14 cellular contexts compared by ENCODE assay signal in the genomic region with DNA sequence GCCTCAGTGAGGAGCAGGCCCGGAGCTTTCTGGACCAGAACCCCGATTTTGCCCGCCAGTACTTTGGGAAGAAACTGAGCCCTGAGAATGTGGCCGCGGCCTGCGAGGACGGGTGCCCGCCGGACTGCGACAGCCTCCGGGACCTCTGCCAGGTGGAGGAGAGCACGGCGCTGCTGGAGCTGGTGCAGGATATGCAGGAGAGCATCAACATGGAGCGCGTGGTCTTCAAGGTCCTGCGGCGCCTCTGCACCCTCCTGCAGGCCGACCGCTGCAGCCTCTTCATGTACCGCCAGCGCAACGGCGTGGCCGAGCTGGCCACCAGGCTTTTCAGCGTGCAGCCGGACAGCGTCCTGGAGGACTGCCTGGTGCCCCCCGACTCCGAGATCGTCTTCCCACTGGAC. TPM values are rescaled to one million over a fixed set of nuclear protein-coding genes. Genes with fewer than 3 reads are reported as not detected.
DNase-seq lines count a peak whose midpoint lies in the region; TF ChIP-seq lines count a peak whose summit lies in the region.
"Had no signal": no experiment of that assay in that cellular context is flagged by ENCODE, and none has a peak within 500 bp of the region (broad histone marks: within the 10 kb centered on the region; RNA-seq: fewer than 3 reads in every experiment).

No MANE protein-coding gene starts in this region.

- no peaks in the 10 kb centered on the region for H3K79me2 ChIP-seq in osteoblast (ENCODE audit: insufficient read depth, low read length)

- H3K9ac ChIP-seq in BLaER1, result no peak overlapping the region

- H4K20me1 ChIP-seq in BLaER1, result no peaks in the 10 kb centered on the region
- H4K20me1 ChIP-seq in osteoblast (ENCODE audit: insufficient read depth, low read length), result no peaks in the 10 kb centered on the region

- TF ChIP-seq EP300 in Ishikawa (IDR thresholded peaks at IDR 0.05; ENCODE audit: borderline replicate concordance), result no peak

- H3K27me3 ChIP-seq in BLaER1 (no peaks in the 10 kb centered on the region), osteoblast (ENCODE audit: insufficient read depth, low read length) (no peaks in the 10 kb centered on the region)
- H3K27me3 ChIP-seq: SJCRH30 had no signal

- H3K4me2 ChIP-seq in BLaER1 (peak overlapping the region; percentile 65), osteoblast (ENCODE audit: insufficient read depth, low read length) (no peak overlapping the region)

- H3K27ac ChIP-seq in BLaER1 (no peak overlapping the region), osteoblast (ENCODE audit: low read depth, low read length) (no peak overlapping the region), caudate nucleus (ENCODE audit: low read depth, low read length) (no peak overlapping the region)
- H3K27ac ChIP-seq: SJCRH30 had no signal

- no peak for TF ChIP-seq RAD21 in Ishikawa (IDR thresholded peaks at IDR 0.05; ENCODE audit: low read depth)

- no peak for DNase-seq in epithelial cell of proximal tubule (ENCODE audit: low read depth)
- DNase-seq in osteoblast (ENCODE audit: insufficient read length, low spot score, missing footprints), result peak; percentile 35
- DNase-seq in activated CD4-positive, alpha-beta T cell treated with anti-CD3 and anti-CD28 coated beads, Interleukin-2, amount 50 U/mL, for 4 hours, result no peak
- DNase-seq in KG1 (lab: John Stamatoyannopoulos, UW), result no peak
- no peak for DNase-seq in caudate nucleus (lab: John Stamatoyannopoulos, UW)
- DNase-seq: COR-L47, Kasumi-1, NCI-H1105 treated with DMSO at 0.1 percent for 48 hours, NCI-H187, NCI-H69, RPMI8226 had no signal

- H3K4me3 ChIP-seq in BLaER1, result no peak overlapping the region
- H3K4me3 ChIP-seq in epithelial cell of proximal tubule (ENCODE audit: low read depth, low read length), result peak overlapping the region; percentile 15
- H3K4me3 ChIP-seq in osteoblast (ENCODE audit: insufficient read depth, low read length), result no peak overlapping the region
- H3K4me3 ChIP-seq: SJCRH30 had no signal

- no peak for TF ChIP-seq CTCF in epithelial cell of proximal tubule (conservative IDR thresholded peaks at IDR 0.05; ENCODE audit: low read depth, low read length)
- no peak for TF ChIP-seq CTCF in osteoblast (IDR thresholded peaks at IDR 0.05; ENCODE audit: extremely low read depth, low read depth, low read length)

- H2AFZ ChIP-seq in osteoblast (ENCODE audit: low read length), result no peak overlapping the region

- peaks cover 51% of the 10 kb centered on the region for H3K4me1 ChIP-seq in BLaER1
- H3K4me1 ChIP-seq in osteoblast (ENCODE audit: insufficient read depth, low read length), result no peaks in the 10 kb centered on the region
- H3K4me1 ChIP-seq: SJCRH30 had no signal

- H3K9me3 ChIP-seq in BLaER1, result 0 out of 2 replicates have a peak, but pooled peaks cover 5% of the 10 kb centered on the region
- no peaks in the 10 kb centered on the region for H3K9me3 ChIP-seq in osteoblast (ENCODE audit: low read depth, low read length)
- H3K9me3 ChIP-seq: SJCRH30 had no signal

- H3K36me3 ChIP-seq in BLaER1, result no peaks in the 10 kb centered on the region
- H3K36me3 ChIP-seq in osteoblast (ENCODE audit: insufficient read depth, low read length), result no peaks in the 10 kb centered on the region
- H3K36me3 ChIP-seq: SJCRH30 had no signal

TF ChIP-seq in Ishikawa, 13 proteins besides CTCF, POLR2A, EP300 and RAD21:
- TF ChIP-seq NFIC (IDR thresholded peaks at IDR 0.05) (peak; percentile 32), CREB1 (IDR thresholded peaks at IDR 0.05; ENCODE audit: low read depth) (no peak)

RNA-seq across cellular contexts. Expression of gene PDE6B, which starts 0.3 kb away (rescaled TPM):
- 4.1 and 5.7 TPM in 2 replicates for total RNA-seq in epithelial cell of proximal tubule
- not detected in 2 replicates for total RNA-seq in osteoblast
- total RNA-seq: SJCRH30 had no signal

RNA-seq across cellular contexts. Expression of gene ATP5ME, which starts 48.4 kb away (rescaled TPM):
- total RNA-seq in epithelial cell of proximal tubule (138 and 192 TPM in 2 replicates), osteoblast (60.8 and 70.4 TPM in 2 replicates)

RNA-seq across cellular contexts. Expression of gene MYL5, which starts 48.7 kb away (rescaled TPM):
- total RNA-seq in epithelial cell of proximal tubule (4.0 and 6.3 TPM in 2 replicates), osteoblast (17.7 and 22.8 TPM in 2 replicates)

RNA-seq across cellular contexts. Expression of gene TMEM271, which starts 49.5 kb away (rescaled TPM):
- total RNA-seq in epithelial cell of proximal tubule (not detected in 2 replicates), osteoblast (not detected in 2 replicates)
